In the genomic region with DNA sequence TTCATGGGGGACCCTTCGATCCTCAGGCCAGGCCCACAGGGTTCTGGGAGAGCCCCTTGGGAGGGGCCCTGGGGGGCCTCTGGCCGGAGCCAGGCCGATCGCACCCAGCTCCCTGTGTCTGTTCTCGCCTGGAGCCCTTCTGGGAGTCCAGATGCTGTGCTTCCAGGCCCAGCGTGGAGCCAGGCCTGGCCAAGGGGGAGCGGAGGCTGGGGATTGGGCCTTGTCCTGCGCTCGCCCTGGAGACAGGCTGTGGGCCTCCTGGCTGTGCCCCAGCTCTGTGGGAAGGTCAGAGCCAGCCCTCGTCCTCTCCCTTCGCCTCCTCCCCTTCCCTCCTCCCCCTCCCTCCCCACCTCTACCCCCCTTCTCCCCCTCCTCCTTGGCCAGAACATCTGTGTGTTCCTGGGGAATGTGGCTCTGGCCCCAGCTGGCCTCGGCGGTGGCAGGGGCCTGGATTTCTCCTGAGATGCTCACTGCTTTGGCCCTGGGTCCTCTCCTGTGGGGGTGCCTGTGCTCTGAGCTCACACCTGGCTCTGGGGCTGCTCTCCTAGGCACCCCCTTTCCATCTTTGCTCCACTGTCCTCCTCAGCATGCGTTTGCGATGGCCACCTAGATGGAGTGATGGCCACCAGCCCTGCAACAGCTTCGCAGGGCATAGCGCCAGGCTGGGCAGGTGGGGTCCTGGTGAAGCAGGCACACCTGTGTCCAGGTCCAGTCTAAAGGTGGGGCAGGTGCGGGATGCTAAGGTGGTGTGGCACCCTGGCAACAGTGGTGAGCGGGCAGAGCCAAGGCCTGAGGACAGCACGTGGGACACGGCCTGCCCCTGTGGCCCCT, we compare ENCODE assay signal across 10 cellular contexts.
A peak's percentile ranks its signal among the peaks of the same experiment; 100 is the strongest.
DNase-seq lines count a peak whose midpoint lies in the region; ATAC-seq and TF ChIP-seq lines count a peak whose summit lies in the region.
"Had no signal": no experiment of that assay in that cellular context is flagged by ENCODE, and none has a peak within 500 bp of the region (broad histone marks: within the 10 kb centered on the region; RNA-seq: fewer than 3 reads in every experiment).

No MANE protein-coding gene starts in this region.

- H3K9me3 Mint-ChIP-seq in natural killer cell treated with Interleukin-12 subunit alpha and Interleukin-12 subunit beta and Interleukin-15 and Interleukin-18, amount 100 ng/mL, for 72 hours, result no peaks in the 10 kb centered on the region
- H3K9me3 Mint-ChIP-seq in natural killer cell, result no peaks in the 10 kb centered on the region
- no peaks in the 10 kb centered on the region for H3K9me3 Mint-ChIP-seq in neural crest cell

- no peak for DNase-seq in natural killer cell treated with Interleukin-12 subunit alpha and Interleukin-12 subunit beta and Interleukin-15 and Interleukin-18, amount 100 ng/mL, for 72 hours (ENCODE audit: low spot score)
- no peak for DNase-seq in natural killer cell
- peak; percentile 98 for DNase-seq in fibroblast of villous mesenchyme (ENCODE audit: low read depth)
- DNase-seq in neural crest cell (ENCODE audit: low read depth, low spot score), result peak; percentile 58
- no peak for DNase-seq in COR-L47 (lab: John Stamatoyannopoulos, UW)
- DNase-seq in stimulated activated naive CD8-positive, alpha-beta T cell treated with anti-CD3 and anti-CD28 coated beads, Interleukin-15, Interleukin-2, amounts not matched to agents 100 U/mL and 50 U/mL, for 24 hours, result no peak
- no peak for DNase-seq in KG1 (lab: John Stamatoyannopoulos, UW)
- DNase-seq: activated CD4-positive, CD25-positive, alpha-beta regulatory T cell; MV-4-11 had no signal

- H3K4me3 Mint-ChIP-seq in natural killer cell treated with Interleukin-12 subunit alpha and Interleukin-12 subunit beta and Interleukin-15 and Interleukin-18, amount 100 ng/mL, for 72 hours, result no peak overlapping the region
- no peak overlapping the region for H3K4me3 Mint-ChIP-seq in natural killer cell
- no peak overlapping the region for H3K4me3 Mint-ChIP-seq in neural crest cell

- H3K36me3 Mint-ChIP-seq in natural killer cell treated with Interleukin-12 subunit alpha and Interleukin-12 subunit beta and Interleukin-15 and Interleukin-18, amount 100 ng/mL, for 72 hours, result no peaks in the 10 kb centered on the region
- H3K36me3 Mint-ChIP-seq in natural killer cell (no peaks in the 10 kb centered on the region), neural crest cell (ENCODE audit: low read depth) (no peaks in the 10 kb centered on the region)

- intact Hi-C loops in natural killer cell (cut with micrococcal nuclease), result no loop called here

- ATAC-seq in natural killer cell treated with Interleukin-12 subunit alpha and Interleukin-12 subunit beta and Interleukin-15 and Interleukin-18, amount 100 ng/mL, for 72 hours, result peak; percentile 4 to 7
- ATAC-seq in natural killer cell, result no peak
- ATAC-seq in stimulated activated naive CD8-positive, alpha-beta T cell treated with anti-CD3 and anti-CD28 coated beads, Interleukin-15, Interleukin-2, amounts not matched to agents 100 U/mL and 50 U/mL, for 24 hours, result no peak
- ATAC-seq in HG02973 (IDR thresholded peaks at IDR 0.05; ENCODE audit: unreplicated experiment), result no peak

- TF ChIP-seq CTCF in natural killer cell (IDR thresholded peaks at IDR 0.05) (no peak), fibroblast of villous mesenchyme (IDR thresholded peaks at IDR 0.05; ENCODE audit: insufficient read depth, low read depth, low read length) (no peak), neural crest cell (conservative IDR thresholded peaks at IDR 0.05) (no peak)

- no peak overlapping the region for H3K27ac Mint-ChIP-seq in natural killer cell treated with Interleukin-12 subunit alpha and Interleukin-12 subunit beta and Interleukin-15 and Interleukin-18, amount 100 ng/mL, for 72 hours
- H3K27ac Mint-ChIP-seq in natural killer cell (no peak overlapping the region), neural crest cell (ENCODE audit: unreplicated experiment) (peak overlapping the region; percentile 83)

- H3K27me3 Mint-ChIP-seq in natural killer cell treated with Interleukin-12 subunit alpha and Interleukin-12 subunit beta and Interleukin-15 and Interleukin-18, amount 100 ng/mL, for 72 hours, result peaks cover 0 to 2% of the 10 kb centered on the region in 2 donors
- H3K27me3 Mint-ChIP-seq in natural killer cell (ENCODE audit: low read depth in 2 of 2) (peaks cover 0 to 3% of the 10 kb centered on the region in 2 donors), neural crest cell (ENCODE audit: low read depth) (no peaks in the 10 kb centered on the region)

- no peaks in the 10 kb centered on the region for H3K4me1 Mint-ChIP-seq in natural killer cell treated with Interleukin-12 subunit alpha and Interleukin-12 subunit beta and Interleukin-15 and Interleukin-18, amount 100 ng/mL, for 72 hours (ENCODE audit: low read depth in 2 of 2)
- H3K4me1 Mint-ChIP-seq in natural killer cell, result no peaks in the 10 kb centered on the region
- H3K4me1 Mint-ChIP-seq in neural crest cell, result peaks cover 45% of the 10 kb centered on the region

- no peak overlapping the region for H3K4me3 ChIP-seq in fibroblast of villous mesenchyme (ENCODE audit: low read depth, low read length)

Comparison
In these comparisons a context has a peak if more than half of its experiments do, and no peak if none do; other contexts are left out.
1. ATAC-seq: peak in natural killer cell treated with Interleukin-12 subunit alpha and Interleukin-12 subunit beta and Interleukin-15 and Interleukin-18, amount 100 ng/mL, for 72 hours (2 of 2); none in natural killer cell (0 of 3), stimulated activated naive CD8-positive, alpha-beta T cell treated with anti-CD3 and anti-CD28 coated beads, Interleukin-15, Interleukin-2, amounts not matched to agents 100 U/mL and 50 U/mL, for 24 hours (single experiment) and HG02973 (single experiment).
2. DNase-seq: peak in fibroblast of villous mesenchyme (single experiment) and neural crest cell (single experiment); none in natural killer cell treated with Interleukin-12 subunit alpha and Interleukin-12 subunit beta and Interleukin-15 and Interleukin-18, amount 100 ng/mL, for 72 hours (single experiment), natural killer cell (single experiment), COR-L47 (single experiment), stimulated activated naive CD8-positive, alpha-beta T cell treated with anti-CD3 and anti-CD28 coated beads, Interleukin-15, Interleukin-2, amounts not matched to agents 100 U/mL and 50 U/mL, for 24 hours (single experiment) and KG1 (single experiment).